12 cellular contexts compared by ENCODE assay signal in the genomic region with DNA sequence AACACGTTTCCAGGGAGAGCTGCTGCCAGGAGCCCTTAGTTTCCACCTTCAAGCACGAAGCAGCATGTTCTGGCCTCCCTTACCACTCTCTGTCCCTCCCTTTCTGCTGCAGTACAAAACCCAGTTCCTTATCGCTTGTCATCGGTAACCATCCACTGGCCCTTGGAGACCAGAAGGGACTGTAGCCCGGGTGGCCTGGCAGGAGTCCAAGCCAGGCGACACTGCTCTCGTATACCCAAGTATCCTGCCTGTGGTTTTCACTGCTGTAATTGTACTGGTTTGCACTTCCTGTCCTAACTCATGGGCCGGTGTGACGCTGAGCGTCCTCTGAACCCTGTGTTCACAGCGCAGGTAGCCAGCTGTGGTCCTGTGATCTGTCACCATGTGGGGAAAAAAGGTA.
DNase-seq lines count a peak whose midpoint lies in the region; ATAC-seq, FAIRE-seq and TF ChIP-seq lines count a peak whose summit lies in the region.
"Had no signal": no experiment of that assay in that cellular context is flagged by ENCODE, and none has a peak within 500 bp of the region (broad histone marks: within the 10 kb centered on the region; RNA-seq: fewer than 3 reads in every experiment).

No MANE protein-coding gene starts in this region.

- no peak for ATAC-seq in activated CD8-positive, alpha-beta T cell treated with anti-CD3 and anti-CD28 coated beads for 36 hours
- ATAC-seq in activated CD8-positive, alpha-beta T cell treated with anti-CD3 and anti-CD28 coated beads, Interleukin-2, amount 10 ng/mL, durations not matched to agents 7 days and 5 days = no peak
- no peak for ATAC-seq in omental fat pad (ENCODE audit: low FRiP score)

- H3K9me3 ChIP-seq in H1 (ENCODE audit: insufficient read depth in 2 of 2, low read depth in 1 of 2, low read length in 1 of 2) (no peaks in the 10 kb centered on the region), thyroid gland (no peaks in the 10 kb centered on the region)

- H2BK15ac ChIP-seq in H1 (ENCODE audit: low read length) = no peak overlapping the region

- H2BK12ac ChIP-seq in H1 (ENCODE audit: low read depth, low read length) = no peak overlapping the region

- no peak overlapping the region for H2AK5ac ChIP-seq in H1 (ENCODE audit: low read depth, low read length)

- H3K4me3 ChIP-seq in H1 (ENCODE audit: extremely low read depth in 1 of 4, insufficient read depth in 2 of 4, low read depth in 3 of 4, low read length in 4 of 4) (no peak overlapping the region), thyroid gland (replicated peaks in 1 of 3) (no peak overlapping the region)

- no peak overlapping the region for H3K18ac ChIP-seq in H1 (ENCODE audit: extremely low read depth, low read length)

- H3K27ac Mint-ChIP-seq in activated CD8-positive, alpha-beta T cell treated with anti-CD3 and anti-CD28 coated beads for 36 hours = no peak overlapping the region
- H3K27ac Mint-ChIP-seq in activated CD8-positive, alpha-beta T cell treated with anti-CD3 and anti-CD28 coated beads, Interleukin-2, amount 10 ng/mL, durations not matched to agents 7 days and 5 days = no peak overlapping the region

- peaks cover 23% of the 10 kb centered on the region for H3K27me3 Mint-ChIP-seq in activated CD8-positive, alpha-beta T cell treated with anti-CD3 and anti-CD28 coated beads for 36 hours
- H3K27me3 Mint-ChIP-seq in activated CD8-positive, alpha-beta T cell treated with anti-CD3 and anti-CD28 coated beads, Interleukin-2, amount 10 ng/mL, durations not matched to agents 7 days and 5 days (ENCODE audit: low read depth) = peaks cover 2% of the 10 kb centered on the region

- TF ChIP-seq POLR2A in H1 (IDR thresholded peaks at IDR 0.05; ENCODE audit: control extremely low read depth in 1 of 2, low read depth in 2 of 2, low read length in 2 of 2) = no peak
- no peak for TF ChIP-seq POLR2A in thyroid gland (IDR thresholded peaks at IDR 0.05)

- no peaks in the 10 kb centered on the region for H3K79me2 ChIP-seq in H1 (ENCODE audit: control insufficient read depth in 1 of 2, insufficient read depth in 2 of 2, low read length in 2 of 2)

- H3K36me3 ChIP-seq in H1 (ENCODE audit: control insufficient read depth in 2 of 4, insufficient read depth in 4 of 4, low read length in 3 of 4) (no peaks in the 10 kb centered on the region), thyroid gland (no peaks in the 10 kb centered on the region)

- intact Hi-C loops in activated CD8-positive, alpha-beta T cell treated with anti-CD3 and anti-CD28 coated beads for 36 hours (cut with micrococcal nuclease) = no loop called here
- intact Hi-C loops in thyroid gland (cut with DNase I) = no loop called here

- no peak overlapping the region for H4K5ac ChIP-seq in H1 (ENCODE audit: insufficient read length, low read depth, low read length)

- no peak overlapping the region for H2AFZ ChIP-seq in H1 (ENCODE audit: low read length)

- no peaks in the 10 kb centered on the region for H3K36me3 Mint-ChIP-seq in activated CD8-positive, alpha-beta T cell treated with anti-CD3 and anti-CD28 coated beads for 36 hours (ENCODE audit: low read depth)
- no peaks in the 10 kb centered on the region for H3K36me3 Mint-ChIP-seq in activated CD8-positive, alpha-beta T cell treated with anti-CD3 and anti-CD28 coated beads, Interleukin-2, amount 10 ng/mL, durations not matched to agents 7 days and 5 days (ENCODE audit: low read depth)

- H3K4me2 ChIP-seq in H1 (ENCODE audit: insufficient read depth in 1 of 2, low read depth in 2 of 2, low read length in 2 of 2) = no peak overlapping the region

- H3K9ac ChIP-seq in H1 (replicated peaks in 1 of 4; ENCODE audit: extremely low read depth in 1 of 4, low read depth in 3 of 4, low read length in 3 of 4) = no peak overlapping the region

- no peak overlapping the region for H2BK5ac ChIP-seq in H1 (ENCODE audit: low read depth, low read length)

- no peak for TF ChIP-seq RAD21 in H1 (IDR thresholded peaks at IDR 0.05 in 1 of 2, conservative IDR thresholded peaks at IDR 0.05 in 1 of 2; ENCODE audit: low read depth in 2 of 2, low read length in 2 of 2)

- no peak overlapping the region for H3K4me3 Mint-ChIP-seq in activated CD8-positive, alpha-beta T cell treated with anti-CD3 and anti-CD28 coated beads for 36 hours
- no peak overlapping the region for H3K4me3 Mint-ChIP-seq in activated CD8-positive, alpha-beta T cell treated with anti-CD3 and anti-CD28 coated beads, Interleukin-2, amount 10 ng/mL, durations not matched to agents 7 days and 5 days

- no peak overlapping the region for H4K91ac ChIP-seq in H1 (replicated peaks; ENCODE audit: insufficient read length, low read length)

- H2BK120ac ChIP-seq in H1 (replicated peaks; ENCODE audit: low read depth, low read length) = no peak overlapping the region

- POLR2A ChIA-PET in activated CD8-positive, alpha-beta T cell treated with anti-CD3 and anti-CD28 coated beads for 36 hours (lab: Charles Lee) = no interaction called here
- POLR2A ChIA-PET in activated CD8-positive, alpha-beta T cell treated with anti-CD3 and anti-CD28 coated beads, Interleukin-2, amount 10 ng/mL, durations not matched to agents 7 days and 5 days (lab: Charles Lee) = no interaction called here
- POLR2A ChIA-PET in H1 (lab: Charles Lee; ENCODE audit: partially characterized antibody) = no interaction called here

- no peak overlapping the region for H3K14ac ChIP-seq in H1 (ENCODE audit: insufficient read length)

- H3K4ac ChIP-seq in H1 (replicated peaks; ENCODE audit: insufficient read length, low read depth, low read length) = no peak overlapping the region

- H3K4me1 Mint-ChIP-seq in activated CD8-positive, alpha-beta T cell treated with anti-CD3 and anti-CD28 coated beads for 36 hours (ENCODE audit: low read depth) = peaks cover 4% of the 10 kb centered on the region
- H3K4me1 Mint-ChIP-seq in activated CD8-positive, alpha-beta T cell treated with anti-CD3 and anti-CD28 coated beads, Interleukin-2, amount 10 ng/mL, durations not matched to agents 7 days and 5 days (ENCODE audit: low read depth) = peaks cover 6% of the 10 kb centered on the region

- no peak for TF ChIP-seq EP300 in H1 (IDR thresholded peaks at IDR 0.05; ENCODE audit: borderline replicate concordance in 1 of 2, low read depth in 2 of 2, low read length in 2 of 2)

- no peak for FAIRE-seq in H1 (lab: Jason Lieb, UNC)
- FAIRE-seq: H54 had no signal

- no peaks in the 10 kb centered on the region for H4K20me1 ChIP-seq in H1 (replicated peaks in 1 of 2; ENCODE audit: control insufficient read depth in 1 of 2, insufficient read depth in 2 of 2, low read length in 2 of 2)

- no peaks in the 10 kb centered on the region for H3K9me3 Mint-ChIP-seq in activated CD8-positive, alpha-beta T cell treated with anti-CD3 and anti-CD28 coated beads for 36 hours
- H3K9me3 Mint-ChIP-seq in activated CD8-positive, alpha-beta T cell treated with anti-CD3 and anti-CD28 coated beads, Interleukin-2, amount 10 ng/mL, durations not matched to agents 7 days and 5 days (ENCODE audit: insufficient read depth) = no peaks in the 10 kb centered on the region

- CTCF ChIA-PET in activated CD8-positive, alpha-beta T cell treated with anti-CD3 and anti-CD28 coated beads for 36 hours (lab: Charles Lee) = no interaction called here
- CTCF ChIA-PET in activated CD8-positive, alpha-beta T cell treated with anti-CD3 and anti-CD28 coated beads, Interleukin-2, amount 10 ng/mL, durations not matched to agents 7 days and 5 days (lab: Charles Lee) = no interaction called here
- CTCF ChIA-PET in H1 (lab: Charles Lee; ENCODE audit: partially characterized antibody) = interaction anchor here (1.0 kb wide), 1 partner anchor 24 kb away, joined by 3 read pairs; no protein-coding TSS in a partner anchor

- H3K56ac ChIP-seq in H1 (replicated peaks; ENCODE audit: insufficient read length, low read depth, low read length) = no peak overlapping the region

- H3K4me1 ChIP-seq in H1 (replicated peaks in 1 of 4; ENCODE audit: control insufficient read depth in 3 of 4, insufficient read depth in 4 of 4, low read length in 3 of 4) (no peaks in the 10 kb centered on the region; a peak in 1 of 7 replicates), thyroid gland (no peaks in the 10 kb centered on the region)

- H3K23ac ChIP-seq in H1 (ENCODE audit: insufficient read length) = no peak overlapping the region

- no peaks in the 10 kb centered on the region for H3K79me1 ChIP-seq in H1 (ENCODE audit: low read depth, low read length)

- peak; percentile 4 for DNase-seq in activated CD8-positive, alpha-beta T cell treated with anti-CD3 and anti-CD28 coated beads for 36 hours
- DNase-seq in activated CD8-positive, alpha-beta T cell treated with anti-CD3 and anti-CD28 coated beads, Interleukin-2, amount 10 ng/mL, durations not matched to agents 7 days and 5 days = no peak
- peak; percentile 26 for DNase-seq in KG1 (lab: John Stamatoyannopoulos, UW)
- no peak for DNase-seq in H1 (ENCODE audit: low read depth in 1 of 2, low spot score in 2 of 2)
- DNase-seq in thyroid gland = peak; percentile 67 to 69
- no peak for DNase-seq in omental fat pad (ENCODE audit: low spot score)
- DNase-seq in NCI-H1694 (lab: John Stamatoyannopoulos, UW) = no peak
- no peak for DNase-seq in NCI-H1436 (lab: John Stamatoyannopoulos, UW)
- DNase-seq: kidney glomerular epithelial cell, NCI-H1930 had no signal

- H2BK20ac ChIP-seq in H1 (ENCODE audit: low read length) = 0 out of 2 replicates have a peak overlapping the region, but pooled peaks have one; percentile 35

- TF ChIP-seq CTCF in activated CD8-positive, alpha-beta T cell treated with anti-CD3 and anti-CD28 coated beads for 36 hours (IDR thresholded peaks at IDR 0.05) = no peak
- TF ChIP-seq CTCF in H1 (IDR thresholded peaks at IDR 0.05; ENCODE audit: control extremely low read depth in 1 of 3, insufficient read depth in 1 of 3, low read depth in 1 of 3, low read length in 3 of 3) = no peak
- no peak for TF ChIP-seq CTCF in thyroid gland (IDR thresholded peaks at IDR 0.05)
- TF ChIP-seq CTCF in omental fat pad (IDR thresholded peaks at IDR 0.05) = no peak

- WGBS in H1 (ENCODE audit: extremely low coverage in 1 of 2, insufficient coverage in 1 of 2, insufficient read length in 1 of 2, insufficient replicate concordance in 2 of 2, low coverage in 1 of 2, low lambda C conversion rate in 2 of 2, missing lambda C conversion rate in 1 of 2), 2 experiments = 93% methylated on average over 11 of the region's 11 CpGs; no CpG with 5 or more reads in 1 of the 2 experiments
- WGBS in thyroid gland, 2 donors = 16 to 34% methylated on average over 6 to 8 of the region's 11 CpGs

- H3K27ac ChIP-seq in H1 (ENCODE audit: low read depth, low read length) (no peak overlapping the region), thyroid gland (no peak overlapping the region)
- H3K27ac ChIP-seq: epithelial cell of prostate had no signal

- H4K8ac ChIP-seq in H1 (ENCODE audit: extremely low read depth, insufficient read depth, low read length) = no peak overlapping the region

- H3K27me3 ChIP-seq in H1 (replicated peaks in 1 of 4; ENCODE audit: control insufficient read depth in 3 of 4, extremely low read depth in 1 of 4, insufficient read depth in 3 of 4, low read length in 3 of 4) = no peaks in the 10 kb centered on the region
- no peaks in the 10 kb centered on the region for H3K27me3 ChIP-seq in thyroid gland

- no peaks in the 10 kb centered on the region for H3K23me2 ChIP-seq in H1 (ENCODE audit: low read depth, low read length)

TF ChIP-seq in H1, 55 proteins besides CTCF, POLR2A, EP300 and RAD21 (continues in another document):
- TF ChIP-seq YY1 (IDR thresholded peaks at IDR 0.05; ENCODE audit: low read depth, low read length) = no peak

Comparison
In these comparisons a context has a peak if more than half of its experiments do, and no peak if none do; other contexts are left out.
1. DNase-seq: peak in activated CD8-positive, alpha-beta T cell treated with anti-CD3 and anti-CD28 coated beads for 36 hours (single experiment), KG1 (single experiment) and thyroid gland (2 of 2); none in activated CD8-positive, alpha-beta T cell treated with anti-CD3 and anti-CD28 coated beads, Interleukin-2, amount 10 ng/mL, durations not matched to agents 7 days and 5 days (single experiment), H1 (0 of 2), omental fat pad (single experiment), NCI-H1694 (single experiment) and NCI-H1436 (single experiment).